In genomic region chr5:137016783-137017324, GRCh38 we compare ENCODE assay signal across 21 cellular contexts.
DNase-seq lines count a peak whose midpoint lies in the region; ATAC-seq and TF ChIP-seq lines count a peak whose summit lies in the region.
"Had no signal": no experiment of that assay in that cellular context is flagged by ENCODE, and none has a peak within 500 bp of the region (broad histone marks: within the 10 kb centered on the region; RNA-seq: fewer than 3 reads in every experiment).

No MANE protein-coding gene starts in this region.

- CTCF ChIA-PET in RWPE1 (lab: Yijun Ruan, JAX): no interaction called here

- DNase-seq in DMS53 (lab: John Stamatoyannopoulos, UW): peak; percentile 21
- no peak for DNase-seq in DMS53 treated with DMSO at 0.1 percent for 48 hours (lab: John Stamatoyannopoulos, UW; ENCODE audit: unreplicated experiment)
- DNase-seq in NAMALWA (ENCODE audit: low spot score): peak; percentile 27
- peak; percentile 26 for DNase-seq in astrocyte of the cerebellum (ENCODE audit: low read depth)
- DNase-seq in myocyte (ENCODE audit: low read depth): peak; percentile 12
- DNase-seq in RWPE1 (ENCODE audit: low spot score): no peak
- no peak for DNase-seq in SW 1271 (lab: John Stamatoyannopoulos, UW)
- DNase-seq: activated CD8-positive, alpha-beta T cell treated with anti-CD3 and anti-CD28 coated beads, Interleukin-2, amount 10 ng/mL, durations not matched to agents 7 days and 5 days; amniotic stem cell; CD4-positive, alpha-beta memory T cell; cerebellar nuclear complex; naive thymus-derived CD4-positive, alpha-beta T cell; NCI-H1436; NCI-H748 treated with DMSO at 0.1 percent for 48 hours; psoas muscle; RPMI8226; stimulated activated naive CD4-positive, alpha-beta T cell; upper lobe of right lung had no signal

- TF ChIP-seq CTCF in astrocyte of the cerebellum (IDR thresholded peaks at IDR 0.05; ENCODE audit: low read depth, low read length, missing control alignments) (peak; percentile 32), RWPE1 (conservative IDR thresholded peaks at IDR 0.05; ENCODE audit: low read depth) (no peak)

- no peak overlapping the region for H3K4me3 ChIP-seq in astrocyte of the cerebellum (ENCODE audit: low read depth, low read length)
- H3K4me3 ChIP-seq: gastroesophageal sphincter, psoas muscle, upper lobe of right lung had no signal

- in situ Hi-C loops in astrocyte of the cerebellum (cut with HindIII; ENCODE audit: low sequenced_read_pairs): no loop called here

- H3K27ac ChIP-seq in RWPE1: no peak overlapping the region
- H3K27ac ChIP-seq: gastroesophageal sphincter, HL-60, psoas muscle, upper lobe of right lung had no signal

- no peak for ATAC-seq in GM18858 (IDR thresholded peaks at IDR 0.05; ENCODE audit: unreplicated experiment)
- ATAC-seq: activated CD8-positive, alpha-beta T cell treated with anti-CD3 and anti-CD28 coated beads, Interleukin-2, amount 10 ng/mL, durations not matched to agents 7 days and 5 days; gastroesophageal sphincter; naive thymus-derived CD4-positive, alpha-beta T cell; psoas muscle; upper lobe of right lung had no signal

- POLR2A ChIA-PET in RWPE1 (lab: Yijun Ruan, JAX; ENCODE audit: low non-redundant PET): no interaction called here

Comparison
In these comparisons a context has a peak if more than half of its experiments do, and no peak if none do; other contexts are left out.
1. DNase-seq: peak in DMS53 (single experiment), NAMALWA (single experiment), astrocyte of the cerebellum (single experiment) and myocyte (single experiment); none in DMS53 treated with DMSO at 0.1 percent for 48 hours (single experiment), RWPE1 (single experiment) and SW 1271 (0 of 2).